In genomic region chrX:48356315-48357094, GRCh38 we compare ENCODE assay signal across 17 cellular contexts. TPM values are rescaled to one million over a fixed set of nuclear protein-coding genes. Genes with fewer than 3 reads are reported as not detected.
"Had no signal": no experiment of that assay in that cellular context is flagged by ENCODE, and none has a peak within 500 bp of the region (broad histone marks: within the 10 kb centered on the region; RNA-seq: fewer than 3 reads in every experiment).

Gene SSX3 (minus strand): TSS chrX:48356703. CDS start chrX:48355249, 1,454 bp downstream.

RNA-seq across cellular contexts. Expression of gene SSX3, which starts in this region (rescaled TPM):
- total RNA-seq: naive thymus-derived CD8-positive, alpha-beta T cell; natural killer cell treated with Interleukin-12 subunit alpha and Interleukin-12 subunit beta and Interleukin-15 and Interleukin-18, amount 100 ng/mL, for 72 hours; omental fat pad; osteocyte; pancreas; posterior vena cava; pulmonary artery endothelial cell; right atrium auricular region; sciatic nerve; smooth muscle cell; spleen; suprapubic skin; thoracic aorta; tibial nerve; upper lobe of left lung; ureter; vagina had no signal
